ENCODE assay signal across 8 cellular contexts in genomic region chr1:181189691-181190361, GRCh38.
DNase-seq lines count a peak whose midpoint lies in the region; ATAC-seq and TF ChIP-seq lines count a peak whose summit lies in the region.

No MANE protein-coding gene starts in this region.

- no peak overlapping the region for H3K4me3 ChIP-seq in GM12865 (ENCODE audit: low read depth, low read length)

- TF ChIP-seq CTCF in GM12865 (IDR thresholded peaks at IDR 0.05; ENCODE audit: insufficient read depth, low read depth, low read length, missing control alignments), result peak; percentile 99

- DNase-seq in GM12865 (ENCODE audit: low read depth) (peak; percentile 70), NCI-H774 (lab: John Stamatoyannopoulos, UW) (peak; percentile 16), epidermal melanocyte (ENCODE audit: insufficient read length, low spot score) (peak; percentile 64), myocyte (ENCODE audit: low read depth) (peak; percentile 61)
- DNase-seq in activated CD8-positive, alpha-beta memory T cell treated with anti-CD3 and anti-CD28 coated beads for 4 hours (ENCODE audit: low read depth in 2 of 2), result peak; percentile 33 to 62
- DNase-seq in stimulated activated CD8-positive, alpha-beta memory T cell treated with anti-CD3 and anti-CD28 coated beads, Interleukin-7, amount 100 ng/mL, for 1 hour (ENCODE audit: low read depth in 2 of 2), result peak; percentile 55 to 62

- ATAC-seq in HG02798 (IDR thresholded peaks at IDR 0.05; ENCODE audit: poor library complexity, unreplicated experiment) (peak; percentile 82), HG03521 (IDR thresholded peaks at IDR 0.05; ENCODE audit: unreplicated experiment) (no peak)

Comparison
In these comparisons a context has a peak if more than half of its experiments do, and no peak if none do; other contexts are left out.
1. DNase-seq: peak in every context shown above with its lines; median percentile 70 in GM12865; 64 in epidermal melanocyte; 61 in myocyte; 58 in stimulated activated CD8-positive, alpha-beta memory T cell treated with anti-CD3 and anti-CD28 coated beads, Interleukin-7, amount 100 ng/mL, for 1 hour; 48 in activated CD8-positive, alpha-beta memory T cell treated with anti-CD3 and anti-CD28 coated beads for 4 hours; 16 in NCI-H774.